In the genomic region with DNA sequence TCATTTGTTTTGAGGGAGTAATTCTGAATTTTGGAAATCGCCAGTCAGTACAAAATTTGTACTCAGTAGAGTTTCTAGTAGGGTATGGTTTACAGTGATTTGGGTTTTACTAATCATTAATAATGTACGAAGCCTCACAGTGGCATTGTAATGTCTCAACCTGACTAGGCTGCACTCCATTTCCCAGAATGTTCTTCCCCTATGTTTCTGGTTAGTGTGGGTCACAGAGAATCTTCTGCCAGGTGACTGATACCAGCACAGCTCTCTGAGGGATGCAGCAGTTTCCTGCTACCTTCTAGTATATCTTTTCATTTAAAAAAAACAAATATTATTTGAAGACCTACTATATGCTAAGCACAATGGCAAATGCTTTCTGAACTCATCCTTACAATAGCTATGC, we compare ENCODE assay signal across 11 cellular contexts.
A peak's percentile ranks its signal among the peaks of the same experiment; 100 is the strongest.
DNase-seq lines count a peak whose midpoint lies in the region; ATAC-seq, FAIRE-seq and TF ChIP-seq lines count a peak whose summit lies in the region.
"Had no signal": no experiment of that assay in that cellular context is flagged by ENCODE, and none has a peak within 500 bp of the region (broad histone marks: within the 10 kb centered on the region; RNA-seq: fewer than 3 reads in every experiment).

No MANE protein-coding gene starts in this region.

- DNase-seq in Panc1 (ENCODE audit: low read depth, low spot score), result no peak
- DNase-seq in immature natural killer cell, result no peak
- no peak for DNase-seq in NCI-H1417 treated with DMSO at 0.1 percent for 48 hours (lab: John Stamatoyannopoulos, UW)
- no peak for DNase-seq in GM19240 (ENCODE audit: insufficient read length, low spot score)
- DNase-seq in kidney glomerular epithelial cell (lab: John Stamatoyannopoulos, UW), result no peak
- DNase-seq in small intestine, result no peak
- DNase-seq: DND-41, NCI-H1092, RPMI8226 had no signal

- H3K36me3 Mint-ChIP-seq in immature natural killer cell, result no peaks in the 10 kb centered on the region

- H3K9me3 Mint-ChIP-seq in immature natural killer cell, result no peaks in the 10 kb centered on the region

- H3K4me1 Mint-ChIP-seq in immature natural killer cell, result peaks cover 29 to 36% of the 10 kb centered on the region in 2 donors

- POLR2A ChIA-PET in Panc1 (lab: Charles Lee), result interaction anchor here (0.9 kb wide), 1 partner anchor 77 kb away, joined by 5 read pairs; no protein-coding TSS in a partner anchor

- peak overlapping the region; percentile 98 for H3K27ac ChIP-seq in Panc1 (ENCODE audit: low read length)
- no peak overlapping the region for H3K27ac ChIP-seq in small intestine (ENCODE audit: low read depth in 1 of 2, low read length in 1 of 2)

- H3K27me3 ChIP-seq in Panc1 (ENCODE audit: control insufficient read depth, insufficient read depth, low read length), result no peaks in the 10 kb centered on the region
- H3K27me3 ChIP-seq in small intestine (ENCODE audit: control insufficient read depth in 2 of 2, insufficient read depth in 2 of 2, low read length in 2 of 2), result no peaks in the 10 kb centered on the region

- CTCF ChIA-PET in Panc1 (lab: Charles Lee), result no interaction called here

- FAIRE-seq in small intestine (lab: Jason Lieb, UNC), result no peak

- BruUV-seq in Panc1 (replicated peaks; lab: Mats Ljungman, UMichigan), result TSS peak; percentile 6

- in situ Hi-C loops in Panc1 (cut with HindIII; ENCODE audit: low pct_unique_long_range_greater_than_20kb, low sequenced_read_pairs), result no loop called here

- H3K9me3 ChIP-seq in Panc1 (ENCODE audit: control insufficient read depth, insufficient read depth, low read depth, low read length) (no peaks in the 10 kb centered on the region), small intestine (ENCODE audit: control insufficient read depth, low read depth) (no peaks in the 10 kb centered on the region)

- 88 to 92% (median 90%) methylated on average over 2 of the region's 2 CpGs for WGBS in small intestine, 3 donors

- intact Hi-C loops in Panc1 (cut with micrococcal nuclease; ENCODE audit: unreplicated experiment), result no loop called here

- H3K36me3 ChIP-seq in Panc1 (ENCODE audit: control insufficient read depth, insufficient read depth, low read length) (peaks cover 5% of the 10 kb centered on the region; the same call in 1 of the 2 replicates), small intestine (ENCODE audit: control insufficient read depth in 2 of 2, insufficient read depth in 2 of 2, low read length in 2 of 2) (no peaks in the 10 kb centered on the region)

- TF ChIP-seq CTCF in Panc1 (IDR thresholded peaks at IDR 0.05), result no peak

- peak overlapping the region in 1 of 6 donors; percentile 68 for H3K27ac Mint-ChIP-seq in immature natural killer cell

- H3K4me3 ChIP-seq in GM08714 (ENCODE audit: low read length), result 0 out of 2 replicates have a peak overlapping the region, but pooled peaks have one; percentile 8
- H3K4me3 ChIP-seq in Panc1 (ENCODE audit: low read depth in 2 of 2, low read length in 2 of 2), result no peak overlapping the region
- H3K4me3 ChIP-seq in small intestine (ENCODE audit: low read depth in 1 of 2, low read length in 2 of 2), result no peak overlapping the region

- H3K4me3 Mint-ChIP-seq in immature natural killer cell, result peak overlapping the region in 3 of 5 donors; percentile 9 to 77 (median 76)

- peak; percentile 46 for ATAC-seq in GM21825 (IDR thresholded peaks at IDR 0.05; ENCODE audit: unreplicated experiment)
- no peak for ATAC-seq in Panc1

- peaks cover 54% of the 10 kb centered on the region for H3K4me1 ChIP-seq in Panc1 (ENCODE audit: control insufficient read depth, insufficient read depth, low read length)
- H3K4me1 ChIP-seq in small intestine (ENCODE audit: control insufficient read depth in 2 of 2, insufficient read depth in 1 of 2, low read depth in 1 of 2, low read length in 1 of 2), result peaks cover 0 to 9% of the 10 kb centered on the region in 2 donors

- peaks cover 0 to 11% (median 4%) of the 10 kb centered on the region in 3 donors for H3K27me3 Mint-ChIP-seq in immature natural killer cell (ENCODE audit: low read depth in 3 of 3)
